Comparison of ENCODE assay signal across 9 cellular contexts in the genomic region with DNA sequence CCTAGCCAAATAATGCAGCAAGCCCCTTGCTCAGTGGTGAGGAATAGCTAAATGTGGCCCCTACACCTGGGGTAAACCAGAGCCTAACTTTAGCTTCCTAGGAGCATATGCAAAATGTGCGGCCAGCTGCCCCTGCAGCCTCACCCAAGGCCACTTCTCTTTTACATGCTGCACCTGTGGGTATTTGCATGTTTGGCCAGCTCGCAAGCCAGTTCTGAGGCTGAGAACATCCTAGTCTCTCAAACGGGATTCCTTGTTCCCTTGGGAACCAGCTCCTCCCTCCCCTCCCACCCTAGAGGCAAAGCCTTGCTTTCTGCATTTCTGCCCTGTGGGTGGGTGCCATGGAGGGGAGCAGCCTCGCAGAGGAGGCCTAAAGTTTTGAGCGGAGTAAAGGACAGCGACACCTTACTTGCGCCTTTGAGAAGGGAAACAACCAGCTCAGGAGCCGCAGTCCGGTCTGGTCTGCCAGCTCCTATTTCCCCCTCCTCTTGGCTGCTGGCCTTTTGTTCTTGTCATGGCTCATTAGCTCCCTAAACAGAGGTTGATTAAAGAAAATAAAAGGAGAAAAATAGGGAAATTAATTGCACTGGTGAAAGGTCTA.
DNase-seq lines count a peak whose midpoint lies in the region; ATAC-seq lines count a peak whose summit lies in the region.
"Had no signal": no experiment of that assay in that cellular context is flagged by ENCODE, and none has a peak within 500 bp of the region (broad histone marks: within the 10 kb centered on the region; RNA-seq: fewer than 3 reads in every experiment).

No MANE protein-coding gene starts in this region.

- H3K4me3 Mint-ChIP-seq in stimulated activated naive B cell treated with anti-CD40 and anti-IgM and Interleukin-4, amounts not matched to agents 10 μg/mL and 1 μg/mL and 100 μg/mL, for 72 hours: peak overlapping the region; percentile 71 to 77
- H3K4me3 Mint-ChIP-seq: dendritic cell treated with granulocyte-macrophage colony-stimulating factor and Interleukin-4, amounts not matched to agents 40 ng/mL and 50 ng/mL, for 4 days had no signal

- peaks cover 2 to 10% of the 10 kb centered on the region in 2 donors for H3K36me3 Mint-ChIP-seq in stimulated activated naive B cell treated with anti-CD40 and anti-IgM and Interleukin-4, amounts not matched to agents 10 μg/mL and 1 μg/mL and 100 μg/mL, for 72 hours

- no peaks in the 10 kb centered on the region for H3K27me3 Mint-ChIP-seq in stimulated activated naive B cell treated with anti-CD40 and anti-IgM and Interleukin-4, amounts not matched to agents 10 μg/mL and 1 μg/mL and 100 μg/mL, for 72 hours
- H3K27me3 Mint-ChIP-seq: dendritic cell treated with granulocyte-macrophage colony-stimulating factor and Interleukin-4, amounts not matched to agents 40 ng/mL and 50 ng/mL, for 4 days had no signal

- H3K27ac Mint-ChIP-seq in stimulated activated naive B cell treated with anti-CD40 and anti-IgM and Interleukin-4, amounts not matched to agents 10 μg/mL and 1 μg/mL and 100 μg/mL, for 72 hours: peak overlapping the region; percentile 95
- H3K27ac Mint-ChIP-seq: dendritic cell treated with granulocyte-macrophage colony-stimulating factor and Interleukin-4, amounts not matched to agents 40 ng/mL and 50 ng/mL, for 4 days had no signal

- H3K9me3 Mint-ChIP-seq in stimulated activated naive B cell treated with anti-CD40 and anti-IgM and Interleukin-4, amounts not matched to agents 10 μg/mL and 1 μg/mL and 100 μg/mL, for 72 hours: no peaks in the 10 kb centered on the region
- H3K9me3 Mint-ChIP-seq: dendritic cell treated with granulocyte-macrophage colony-stimulating factor and Interleukin-4, amounts not matched to agents 40 ng/mL and 50 ng/mL, for 4 days had no signal

- peak; percentile 1 for DNase-seq in NCI-H2171 treated with DMSO at 0.1 percent for 48 hours (lab: John Stamatoyannopoulos, UW)
- DNase-seq in NCI-H2171 (lab: John Stamatoyannopoulos, UW): no peak
- DNase-seq in NCI-H69 (lab: John Stamatoyannopoulos, UW): peak; percentile 60
- peak; percentile 43 for DNase-seq in stimulated activated naive B cell treated with anti-CD40 and anti-IgM and Interleukin-4, amounts not matched to agents 10 μg/mL and 1 μg/mL and 100 μg/mL, for 72 hours
- no peak for DNase-seq in HuH-7 (ENCODE audit: low spot score)
- DNase-seq in activated CD4-positive, alpha-beta T cell treated with anti-CD3 and anti-CD28 coated beads for 4 hours: no peak
- no peak for DNase-seq in NOMO-1 treated with DMSO at 0.1 percent for 48 hours (lab: John Stamatoyannopoulos, UW; ENCODE audit: unreplicated experiment)

- peaks cover 70 to 90% of the 10 kb centered on the region in 2 donors for H3K4me1 Mint-ChIP-seq in stimulated activated naive B cell treated with anti-CD40 and anti-IgM and Interleukin-4, amounts not matched to agents 10 μg/mL and 1 μg/mL and 100 μg/mL, for 72 hours

- peak; percentile 67 for ATAC-seq in HG02973 (IDR thresholded peaks at IDR 0.05; ENCODE audit: unreplicated experiment)
- peak; percentile 67 to 76 for ATAC-seq in stimulated activated naive B cell treated with anti-CD40 and anti-IgM and Interleukin-4, amounts not matched to agents 10 μg/mL and 1 μg/mL and 100 μg/mL, for 72 hours (replicated peaks)

Comparison
In these comparisons a context has a peak if more than half of its experiments do, and no peak if none do; other contexts are left out.
1. DNase-seq: peak in NCI-H2171 treated with DMSO at 0.1 percent for 48 hours (single experiment), NCI-H69 (single experiment) and stimulated activated naive B cell treated with anti-CD40 and anti-IgM and Interleukin-4, amounts not matched to agents 10 μg/mL and 1 μg/mL and 100 μg/mL, for 72 hours (single experiment); none in NCI-H2171 (single experiment), HuH-7 (single experiment), activated CD4-positive, alpha-beta T cell treated with anti-CD3 and anti-CD28 coated beads for 4 hours (0 of 2) and NOMO-1 treated with DMSO at 0.1 percent for 48 hours (single experiment).